ENCODE assay signal across 22 cellular contexts in the genomic region with DNA sequence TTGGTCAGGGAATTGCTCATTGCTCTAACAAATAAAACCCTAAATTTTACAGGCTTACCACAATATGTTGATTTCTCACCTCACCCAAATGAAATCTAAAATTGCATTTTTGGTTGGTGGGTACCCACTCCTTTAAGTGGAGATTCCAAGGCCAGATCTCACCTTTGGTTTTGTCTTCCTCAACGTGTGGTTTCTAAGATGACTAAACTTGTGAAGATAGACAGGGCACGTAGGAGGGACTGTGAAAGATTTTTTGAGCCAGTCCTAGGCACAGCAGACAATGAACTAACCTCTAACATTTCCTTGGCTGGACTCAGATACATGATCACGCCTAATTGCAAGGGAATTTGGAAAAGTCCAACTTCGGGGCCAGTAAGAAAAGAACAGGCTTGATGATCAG.
"Had no signal": no experiment of that assay in that cellular context is flagged by ENCODE, and none has a peak within 500 bp of the region (broad histone marks: within the 10 kb centered on the region; RNA-seq: fewer than 3 reads in every experiment).

No MANE protein-coding gene starts in this region.

- H3K27ac ChIP-seq: RWPE1 had no signal

- H3K27me3 ChIP-seq: MG63 had no signal

- H3K36me3 ChIP-seq: MG63 had no signal

- ATAC-seq: HepG2, Panc1, PC-3 had no signal

- DNase-seq: IMR-90, Karpas-422, KG1, MG63, NCI-H1092, NCI-H1105 treated with DMSO at 0.1 percent for 48 hours, NCI-H1417 treated with DMSO at 0.1 percent for 48 hours, NCI-H146, NCI-H1694 treated with DMSO at 0.1 percent for 48 hours, NCI-H1930, NCI-H2081, NCI-H2107, NCI-H2227 treated with DMSO at 0.1 percent for 48 hours, NCI-H524, NCI-H526 treated with DMSO at 0.1 percent for 48 hours, NCI-H748 treated with DMSO at 0.1 percent for 48 hours, PC-3, SHP77, SK-N-SH had no signal

- H3K4me2 ChIP-seq: SK-N-SH had no signal

- H3K9ac ChIP-seq: SK-N-SH had no signal

- H3K4me3 ChIP-seq: MG63 had no signal

- H3K9me3 ChIP-seq: MG63, SK-N-SH had no signal
